11 cellular contexts compared by ENCODE assay signal in the genomic region with DNA sequence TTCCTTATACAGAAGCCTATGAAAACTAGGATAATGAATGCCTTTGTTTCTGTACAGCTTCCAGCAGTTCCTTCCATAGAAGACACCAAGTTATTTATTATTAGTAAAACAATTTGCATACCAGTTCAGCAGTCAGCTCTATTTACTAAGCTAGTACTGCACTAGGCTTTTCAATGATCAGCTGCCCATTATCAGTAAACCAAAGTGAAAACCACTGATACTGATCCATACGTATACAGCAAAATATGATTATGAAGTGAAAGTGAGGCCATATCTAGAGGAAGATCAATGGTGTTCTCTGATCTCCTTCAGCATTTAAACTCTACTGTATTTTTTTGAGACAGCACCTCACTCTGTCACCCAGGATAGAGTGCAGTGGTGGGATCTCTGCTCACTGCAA. TPM values are rescaled to one million over a fixed set of nuclear protein-coding genes. Genes with fewer than 3 reads are reported as not detected.
DNase-seq lines count a peak whose midpoint lies in the region; ATAC-seq and TF ChIP-seq lines count a peak whose summit lies in the region.
"Had no signal": no experiment of that assay in that cellular context is flagged by ENCODE, and none has a peak within 500 bp of the region (broad histone marks: within the 10 kb centered on the region; RNA-seq: fewer than 3 reads in every experiment).

No MANE protein-coding gene starts in this region.

- DNase-seq in T-helper 1 cell (no peak), esophagus squamous epithelium (lab: John Stamatoyannopoulos, UW) (no peak), spleen (no peak), NCI-H748 treated with DMSO at 0.1 percent for 48 hours (lab: John Stamatoyannopoulos, UW) (no peak)
- no peak for DNase-seq in activated CD4-positive, alpha-beta memory T cell treated with anti-CD3 and anti-CD28 coated beads, Interleukin-2, amount 10 ng/mL, durations not matched to agents 7 days and 5 days
- DNase-seq: anterior cingulate cortex, NCI-H1930 had no signal

- CTCF ChIA-PET in activated CD4-positive, alpha-beta memory T cell treated with anti-CD3 and anti-CD28 coated beads, Interleukin-2, amount 10 ng/mL, durations not matched to agents 7 days and 5 days (lab: Charles Lee) = interaction anchor here (0.6 to 1.2 kb wide), 4 partner anchors 26 to 291 kb away, joined by 3 to 7 read pairs (median 4); no protein-coding TSS in a partner anchor

- TF ChIP-seq POLR2A in esophagus squamous epithelium (IDR thresholded peaks at IDR 0.05) (no peak), spleen (IDR thresholded peaks at IDR 0.05) (no peak)

- ATAC-seq in GM21723 (IDR thresholded peaks at IDR 0.05; ENCODE audit: unreplicated experiment) = no peak

- no peaks in the 10 kb centered on the region for H3K9me3 ChIP-seq in esophagus squamous epithelium
- H3K9me3 ChIP-seq in skeletal muscle satellite cell (replicated peaks; ENCODE audit: low read length) = no peaks in the 10 kb centered on the region
- no peaks in the 10 kb centered on the region for H3K9me3 ChIP-seq in spleen

- H3K4me1 Mint-ChIP-seq in T-helper 1 cell treated with Interleukin-12 subunit alpha and Interleukin-12 subunit beta and Interleukin-4 antibody, amounts not matched to agents 30 μg/mL and 1 μg/mL, for 36 hours (ENCODE audit: low read depth) = peaks cover 70% of the 10 kb centered on the region
- H3K4me1 Mint-ChIP-seq in activated CD4-positive, alpha-beta memory T cell treated with anti-CD3 and anti-CD28 coated beads, Interleukin-2, amount 10 ng/mL, durations not matched to agents 7 days and 5 days = peaks cover 76% of the 10 kb centered on the region

- intact Hi-C loops in esophagus squamous epithelium (cut with DNase I) = no loop called here
- intact Hi-C loops in spleen (cut with DNase I; ENCODE audit: low total_unique reads) = no loop called here

- H3K4me3 Mint-ChIP-seq in T-helper 1 cell treated with Interleukin-12 subunit alpha and Interleukin-12 subunit beta and Interleukin-4 antibody, amounts not matched to agents 30 μg/mL and 1 μg/mL, for 36 hours = peak overlapping the region; percentile 96
- peak overlapping the region; percentile 90 for H3K4me3 Mint-ChIP-seq in activated CD4-positive, alpha-beta memory T cell treated with anti-CD3 and anti-CD28 coated beads, Interleukin-2, amount 10 ng/mL, durations not matched to agents 7 days and 5 days

- no peaks in the 10 kb centered on the region for H3K27me3 ChIP-seq in esophagus squamous epithelium
- no peaks in the 10 kb centered on the region for H3K27me3 ChIP-seq in skeletal muscle satellite cell (ENCODE audit: control insufficient read depth, insufficient read depth, low read length)
- H3K27me3 ChIP-seq in spleen (replicated peaks in 1 of 7) = no peaks in the 10 kb centered on the region

- H3K27me3 Mint-ChIP-seq in T-helper 1 cell treated with Interleukin-12 subunit alpha and Interleukin-12 subunit beta and Interleukin-4 antibody, amounts not matched to agents 30 μg/mL and 1 μg/mL, for 36 hours (ENCODE audit: low read depth) = no peaks in the 10 kb centered on the region
- no peaks in the 10 kb centered on the region for H3K27me3 Mint-ChIP-seq in activated CD4-positive, alpha-beta memory T cell treated with anti-CD3 and anti-CD28 coated beads, Interleukin-2, amount 10 ng/mL, durations not matched to agents 7 days and 5 days

- H3K4me1 ChIP-seq in esophagus squamous epithelium (peaks cover 22 to 85% (median 42%) of the 10 kb centered on the region in 3 donors), skeletal muscle satellite cell (ENCODE audit: control insufficient read depth, insufficient read depth, low read length) (peaks cover 71% of the 10 kb centered on the region), spleen (peaks cover 63 to 89% (median 85%) of the 10 kb centered on the region in 6 donors)

- H3K27ac Mint-ChIP-seq in T-helper 1 cell treated with Interleukin-12 subunit alpha and Interleukin-12 subunit beta and Interleukin-4 antibody, amounts not matched to agents 30 μg/mL and 1 μg/mL, for 36 hours = peak overlapping the region; percentile 5
- H3K27ac Mint-ChIP-seq in activated CD4-positive, alpha-beta memory T cell treated with anti-CD3 and anti-CD28 coated beads, Interleukin-2, amount 10 ng/mL, durations not matched to agents 7 days and 5 days = peak overlapping the region; percentile 51

- H3K36me3 ChIP-seq in esophagus squamous epithelium (peaks cover 16 to 63% (median 35%) of the 10 kb centered on the region in 3 donors), skeletal muscle satellite cell (ENCODE audit: insufficient read depth, low read length) (peaks cover 61% of the 10 kb centered on the region), spleen (peaks cover 2 to 64% (median 45%) of the 10 kb centered on the region in 6 donors)

- peak overlapping the region in 2 of 4 donors; percentile 30 to 100 for H3K27ac ChIP-seq in esophagus squamous epithelium
- peak overlapping the region in 3 of 8 donors; percentile 99 to 100 (median 100) for H3K27ac ChIP-seq in spleen
- H3K27ac ChIP-seq: 22Rv1 had no signal

- no peaks in the 10 kb centered on the region for H3K9me3 Mint-ChIP-seq in T-helper 1 cell treated with Interleukin-12 subunit alpha and Interleukin-12 subunit beta and Interleukin-4 antibody, amounts not matched to agents 30 μg/mL and 1 μg/mL, for 36 hours
- no peaks in the 10 kb centered on the region for H3K9me3 Mint-ChIP-seq in activated CD4-positive, alpha-beta memory T cell treated with anti-CD3 and anti-CD28 coated beads, Interleukin-2, amount 10 ng/mL, durations not matched to agents 7 days and 5 days

- POLR2A ChIA-PET in activated CD4-positive, alpha-beta memory T cell treated with anti-CD3 and anti-CD28 coated beads, Interleukin-2, amount 10 ng/mL, durations not matched to agents 7 days and 5 days (lab: Charles Lee) = interaction anchor here (0.6 to 6.0 kb wide), 8 partner anchors 8 to 127 kb away, joined by 3 to 81 read pairs (median 6); a partner anchor contains a TSS

- H3K4me2 ChIP-seq in skeletal muscle satellite cell (ENCODE audit: low read length) = peak overlapping the region; percentile 83

- H3K4me3 ChIP-seq in esophagus squamous epithelium = peak overlapping the region in 3 of 4 donors; percentile 86 to 100 (median 100)
- H3K4me3 ChIP-seq in skeletal muscle satellite cell (ENCODE audit: low read length) = peak overlapping the region; percentile 93
- peak overlapping the region in 2 of 8 donors; percentile 79 to 94 for H3K4me3 ChIP-seq in spleen

- 56 to 82% methylated on average over 1 of the region's 1 CpG for WGBS in esophagus squamous epithelium, 2 donors
- 54 to 71% (median 68%) methylated on average over 1 of the region's 1 CpG for WGBS in spleen, 5 donors

- TF ChIP-seq CTCF in esophagus squamous epithelium (IDR thresholded peaks at IDR 0.05) = no peak
- TF ChIP-seq CTCF in spleen (IDR thresholded peaks at IDR 0.05 in 8 of 11, conservative IDR thresholded peaks at IDR 0.05 in 3 of 11) = no peak

- peak overlapping the region; percentile 99 for H3K9ac ChIP-seq in skeletal muscle satellite cell (ENCODE audit: low read depth, low read length)

- H3K36me3 Mint-ChIP-seq in T-helper 1 cell treated with Interleukin-12 subunit alpha and Interleukin-12 subunit beta and Interleukin-4 antibody, amounts not matched to agents 30 μg/mL and 1 μg/mL, for 36 hours (ENCODE audit: low read depth) = peaks cover 72% of the 10 kb centered on the region
- H3K36me3 Mint-ChIP-seq in activated CD4-positive, alpha-beta memory T cell treated with anti-CD3 and anti-CD28 coated beads, Interleukin-2, amount 10 ng/mL, durations not matched to agents 7 days and 5 days (ENCODE audit: low read depth) = peaks cover 82% of the 10 kb centered on the region

RNA-seq across cellular contexts. Expression of a gene that starts 3.2 kb away (rescaled TPM):
- 1,000 to 10,000 TPM; 4,462 to 4,505 TPM for total RNA-seq in activated CD4-positive, alpha-beta memory T cell treated with anti-CD3 and anti-CD28 coated beads, Interleukin-2, amount 10 ng/mL, durations not matched to agents 7 days and 5 days
- 1,000 to 10,000 TPM; 2,183 to 3,899 (median 2,784) TPM for total RNA-seq in esophagus squamous epithelium
- 1,854 and 2,568 TPM in 2 replicates for total RNA-seq in skeletal muscle satellite cell (2012; rRNA removed)
- 1,000 to 10,000 TPM; 2,558 to 4,574 (median 2,990) TPM for total RNA-seq in spleen
- over 10,000 TPM in 2 of 3 donors, 1,000 to 10,000 TPM in 1; 9,869 to 10,629 (median 10,206) TPM for polyA plus RNA-seq in spleen
